In genomic region chrX:33082371-33082770, GRCh38 we compare ENCODE assay signal across 22 cellular contexts.
"Had no signal": no experiment of that assay in that cellular context is flagged by ENCODE, and none has a peak within 500 bp of the region (broad histone marks: within the 10 kb centered on the region; RNA-seq: fewer than 3 reads in every experiment).

No MANE protein-coding gene starts in this region.

- H3K27ac Mint-ChIP-seq: naive thymus-derived CD8-positive, alpha-beta T cell; stimulated activated memory B cell treated with anti-CD40 and anti-IgM and Interleukin-4, amounts not matched to agents 10 μg/mL and 1 μg/mL and 100 μg/mL, for 72 hours; stimulated activated naive CD8-positive, alpha-beta T cell treated with anti-CD3 and anti-CD28 coated beads, Interleukin-15, Interleukin-2, amounts not matched to agents 100 ng/mL and 50 ng/mL, for 24 hours had no signal

- ATAC-seq: mucosa of descending colon; naive thymus-derived CD8-positive, alpha-beta T cell; right lobe of liver; stimulated activated memory B cell treated with anti-CD40 and anti-IgM and Interleukin-4, amounts not matched to agents 10 μg/mL and 1 μg/mL and 100 μg/mL, for 72 hours had no signal

- FAIRE-seq: kidney had no signal

- H3K9me3 ChIP-seq: mucosa of descending colon, right lobe of liver, testis, transverse colon had no signal

- H3K27me3 Mint-ChIP-seq: central memory CD8-positive, alpha-beta T cell; naive thymus-derived CD8-positive, alpha-beta T cell; stimulated activated memory B cell treated with anti-CD40 and anti-IgM and Interleukin-4, amounts not matched to agents 10 μg/mL and 1 μg/mL and 100 μg/mL, for 72 hours; stimulated activated naive CD8-positive, alpha-beta T cell treated with anti-CD3 and anti-CD28 coated beads, Interleukin-15, Interleukin-2, amounts not matched to agents 100 ng/mL and 50 ng/mL, for 24 hours had no signal

- H3K36me3 Mint-ChIP-seq: naive thymus-derived CD8-positive, alpha-beta T cell; stimulated activated memory B cell treated with anti-CD40 and anti-IgM and Interleukin-4, amounts not matched to agents 10 μg/mL and 1 μg/mL and 100 μg/mL, for 72 hours had no signal

- H3K27me3 ChIP-seq: hepatocyte, right lobe of liver, spleen, testis, transverse colon had no signal

- H3K27ac ChIP-seq: dorsolateral prefrontal cortex, hepatocyte, right lobe of liver, spleen, testis, transverse colon had no signal

- H3K4me2 ChIP-seq: hepatocyte had no signal

- H3K36me3 ChIP-seq: right lobe of liver, spleen, transverse colon had no signal

- DNase-seq: cortex of kidney; dorsolateral prefrontal cortex; effector CD8-positive, alpha-beta T cell; foreskin melanocyte; glutamatergic neuron; kidney; left cardiac atrium; mesendoderm; mucosa of descending colon; naive thymus-derived CD8-positive, alpha-beta T cell; posterior cingulate gyrus; right lobe of liver; spleen; stimulated activated CD4-positive, alpha-beta T cell treated with anti-CD3 and anti-CD28 coated beads, Interleukin-15, amount 100 ng/mL, for 24 hours; stimulated activated CD4-positive, alpha-beta T cell treated with anti-CD3 and anti-CD28 coated beads, Interleukin-1b, Interleukin-23, amount 100 ng/mL, for 48 hours; stimulated activated CD4-positive, alpha-beta T cell treated with anti-CD3 and anti-CD28 coated beads, Interleukin-4, amount 100 ng/mL, for 24 hours; testis; transverse colon had no signal

- H3K4me3 Mint-ChIP-seq: central memory CD8-positive, alpha-beta T cell; naive thymus-derived CD8-positive, alpha-beta T cell; stimulated activated memory B cell treated with anti-CD40 and anti-IgM and Interleukin-4, amounts not matched to agents 10 μg/mL and 1 μg/mL and 100 μg/mL, for 72 hours; stimulated activated naive CD8-positive, alpha-beta T cell treated with anti-CD3 and anti-CD28 coated beads, Interleukin-15, Interleukin-2, amounts not matched to agents 100 ng/mL and 50 ng/mL, for 24 hours had no signal

- H2AFZ ChIP-seq: hepatocyte had no signal

- H3K4me1 ChIP-seq: right lobe of liver, spleen, testis, transverse colon had no signal

- H3K4me1 Mint-ChIP-seq: central memory CD8-positive, alpha-beta T cell; naive thymus-derived CD8-positive, alpha-beta T cell; stimulated activated memory B cell treated with anti-CD40 and anti-IgM and Interleukin-4, amounts not matched to agents 10 μg/mL and 1 μg/mL and 100 μg/mL, for 72 hours had no signal

- H3K4me3 ChIP-seq: dorsolateral prefrontal cortex, hepatocyte, mucosa of descending colon, right lobe of liver, spleen, testis, transverse colon had no signal

- H3K9me3 Mint-ChIP-seq: central memory CD8-positive, alpha-beta T cell; stimulated activated memory B cell treated with anti-CD40 and anti-IgM and Interleukin-4, amounts not matched to agents 10 μg/mL and 1 μg/mL and 100 μg/mL, for 72 hours; stimulated activated naive CD8-positive, alpha-beta T cell treated with anti-CD3 and anti-CD28 coated beads, Interleukin-15, Interleukin-2, amounts not matched to agents 100 ng/mL and 50 ng/mL, for 24 hours had no signal

- H3K79me2 ChIP-seq: hepatocyte had no signal
